Comparison of ENCODE assay signal across 8 cellular contexts in the genomic region with DNA sequence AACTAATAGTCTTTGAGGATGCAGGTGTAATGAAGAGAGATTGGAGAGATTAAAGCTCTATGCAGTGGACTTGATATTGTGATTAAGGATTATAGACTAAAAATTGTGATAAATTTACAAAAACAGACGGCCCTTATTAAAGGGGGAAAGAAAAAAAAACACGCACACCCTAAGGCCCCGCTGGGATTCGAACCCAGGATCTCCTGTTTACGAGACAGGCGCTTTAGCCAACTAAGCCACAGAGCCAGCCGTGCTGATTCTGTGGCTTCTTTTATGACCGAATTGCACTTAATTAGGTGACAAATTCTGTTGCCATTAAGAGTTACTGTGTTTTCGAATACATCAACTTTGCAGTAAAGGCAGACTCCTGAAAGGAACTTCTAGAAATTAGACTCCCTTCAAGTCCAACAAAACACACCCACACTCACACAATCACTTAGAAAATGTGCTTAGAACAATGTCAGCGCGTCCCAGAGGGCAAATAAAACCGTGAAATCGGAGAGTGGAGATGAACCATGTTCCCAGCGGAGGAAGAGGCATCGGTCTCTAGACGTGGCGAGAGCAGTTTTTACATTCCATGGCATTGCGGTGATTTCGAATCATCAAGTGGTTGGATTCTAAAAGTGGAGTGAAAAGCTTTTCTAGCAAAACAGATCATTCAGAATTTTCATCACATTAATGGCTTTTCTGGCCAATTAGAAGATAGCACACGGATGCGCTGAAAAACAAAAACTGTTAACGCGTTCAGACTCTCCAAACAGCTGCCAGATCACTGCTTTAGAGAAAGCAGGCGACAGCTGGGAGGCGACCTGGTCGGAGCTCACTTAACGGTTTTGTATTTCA.
DNase-seq lines count a peak whose midpoint lies in the region; ATAC-seq, FAIRE-seq and TF ChIP-seq lines count a peak whose summit lies in the region.
"Had no signal": no experiment of that assay in that cellular context is flagged by ENCODE, and none has a peak within 500 bp of the region (broad histone marks: within the 10 kb centered on the region; RNA-seq: fewer than 3 reads in every experiment).

No MANE protein-coding gene starts in this region.

- WGBS in K562 (ENCODE audit: insufficient coverage, low coverage, missing lambda C conversion rate): 60% methylated on average over 27 of the region's 27 CpGs

- peak overlapping the region; percentile 50 for H2AFZ ChIP-seq in K562 (ENCODE audit: low read depth, low read length)
- H2AFZ ChIP-seq in keratinocyte (ENCODE audit: control insufficient read depth, low read length): peak overlapping the region; percentile 96

- no peaks in the 10 kb centered on the region for H3K36me3 ChIP-seq in GM06990 (ENCODE audit: control insufficient read depth, insufficient read depth, low read length)
- H3K36me3 ChIP-seq in SJCRH30: no peaks in the 10 kb centered on the region
- H3K36me3 ChIP-seq in K562 (ENCODE audit: control insufficient read depth, insufficient read depth, low read length): 0 out of 3 replicates have a peak, but pooled peaks cover 3% of the 10 kb centered on the region
- no peaks in the 10 kb centered on the region for H3K36me3 ChIP-seq in keratinocyte (ENCODE audit: control insufficient read depth in 2 of 2, extremely low read depth in 1 of 2, insufficient read depth in 2 of 2, low read length in 2 of 2)

- H3K9ac ChIP-seq in K562 (ENCODE audit: insufficient read depth in 1 of 2, low read depth in 2 of 2, low read length in 2 of 2) (peak overlapping the region; percentile 51 to 66; a peak in 3 of 4 replicates), keratinocyte (ENCODE audit: control insufficient read depth, extremely low read depth, insufficient read depth, low read length) (peak overlapping the region; percentile 50)

- TF ChIP-seq EP300 in K562 (IDR thresholded peaks at IDR 0.05; ENCODE audit: low read length): peak; percentile 46; the same call in 1 of the 2 replicates

- H3K27ac ChIP-seq in SJCRH30 (peak overlapping the region; percentile 98), K562 (ENCODE audit: extremely low read depth, low read depth, low read length) (peak overlapping the region; percentile 18; the same call in 1 of the 3 replicates), keratinocyte (ENCODE audit: control insufficient read depth, insufficient read depth, low read length) (no peak overlapping the region)

- intact Hi-C loops in K562 (cut with micrococcal nuclease): no loop called here

- no peaks in the 10 kb centered on the region for H4K20me1 ChIP-seq in K562 (replicated peaks; ENCODE audit: control insufficient read depth, insufficient read depth, low read length)
- no peaks in the 10 kb centered on the region for H4K20me1 ChIP-seq in keratinocyte (ENCODE audit: control insufficient read depth, extremely low read depth, insufficient read depth, low read length)

- peak; percentile 42 for DNase-seq in GM06990 (ENCODE audit: extremely low read depth, insufficient read length)
- peak; percentile 86 for DNase-seq in LHCN-M2 (ENCODE audit: low read depth)
- DNase-seq in SJCRH30: peak; percentile 90 to 92
- peak; percentile 36 to 85 (median 38) for DNase-seq in K562 (ENCODE audit: extremely low read depth in 1 of 4, low spot score in 3 of 4)
- peak; percentile 52 for DNase-seq in keratinocyte (ENCODE audit: low read depth, low spot score)
- DNase-seq in stimulated activated CD4-positive, alpha-beta T cell treated with anti-CD3 and anti-CD28 coated beads, Interleukin-2, amount 100 ng/mL, for 48 hours: peak; percentile 75 to 84

- POLR2A ChIA-PET in K562 (lab: Yijun Ruan, JAX): interaction anchor here (0.5 to 1.3 kb wide), 3 partner anchors 10 to 163 kb away, joined by 3 read pairs; no protein-coding TSS in a partner anchor

- dilution Hi-C loops in keratinocyte (cut with MboI; ENCODE audit: extremely low pct_ligation_motif_present, low sequenced_read_pairs): no loop called here

- TF ChIP-seq RAD21 in K562 (CRISPR knock-in tag; conservative IDR thresholded peaks at IDR 0.05 in 1 of 2, IDR thresholded peaks at IDR 0.05 in 1 of 2): no peak

- H3K4me1 ChIP-seq in SJCRH30 (no peaks in the 10 kb centered on the region), K562 (replicated peaks in 1 of 2; ENCODE audit: control insufficient read depth in 2 of 2, insufficient read depth in 2 of 2, low read length in 2 of 2) (no peaks in the 10 kb centered on the region), keratinocyte (ENCODE audit: control insufficient read depth, extremely low read depth, insufficient read depth, low read length) (peaks cover 8% of the 10 kb centered on the region)

- no peaks in the 10 kb centered on the region for H3K9me1 ChIP-seq in K562 (ENCODE audit: control insufficient read depth, insufficient read depth, low read length)
- H3K9me1 ChIP-seq in keratinocyte (ENCODE audit: control insufficient read depth, extremely low read depth, insufficient read depth, low read length): no peaks in the 10 kb centered on the region

- no peaks in the 10 kb centered on the region for H3K9me3 ChIP-seq in SJCRH30 (replicated peaks)
- no peaks in the 10 kb centered on the region for H3K9me3 ChIP-seq in K562 (replicated peaks; ENCODE audit: control insufficient read depth, insufficient read depth, low read depth, low read length)
- no peaks in the 10 kb centered on the region for H3K9me3 ChIP-seq in keratinocyte (ENCODE audit: control insufficient read depth, low read depth, low read length)

- H3K79me2 ChIP-seq in K562 (ENCODE audit: control insufficient read depth, insufficient read depth, low read length): no peaks in the 10 kb centered on the region
- H3K79me2 ChIP-seq in keratinocyte (ENCODE audit: control insufficient read depth, insufficient read depth, low read length): no peaks in the 10 kb centered on the region

- BruUV-seq in K562 (replicated peaks; lab: Mats Ljungman, UMichigan): no TSS peak

- in situ Hi-C loops in K562 (cut with MboI): no loop called here

- peak overlapping the region; percentile 58 for H3K4me3 ChIP-seq in GM06990 (replicated peaks; ENCODE audit: low read depth, low read length)
- peak overlapping the region; percentile 74 for H3K4me3 ChIP-seq in SJCRH30
- peak overlapping the region; percentile 24 for H3K4me3 ChIP-seq in K562
- H3K4me3 ChIP-seq in keratinocyte (ENCODE audit: control insufficient read depth in 2 of 3, extremely low read depth in 1 of 3, insufficient read depth in 2 of 3, low read depth in 1 of 3, low read length in 3 of 3): peak overlapping the region; percentile 51 to 95 (median 84)
- H3K4me3 ChIP-seq: lung had no signal

- FAIRE-seq in K562 (lab: Jason Lieb, UNC): no peak
- peak; percentile 56 for FAIRE-seq in keratinocyte (lab: Jason Lieb, UNC)

- H3K27me3 ChIP-seq in GM06990 (replicated peaks; ENCODE audit: control insufficient read depth, insufficient read depth, low read length) (no peaks in the 10 kb centered on the region), SJCRH30 (no peaks in the 10 kb centered on the region), K562 (ENCODE audit: control insufficient read depth in 2 of 2, insufficient read depth in 2 of 2, low read length in 2 of 2) (no peaks in the 10 kb centered on the region), keratinocyte (ENCODE audit: control insufficient read depth, extremely low read depth, insufficient read depth, low read length) (no peaks in the 10 kb centered on the region)

- ATAC-seq in K562: peak; percentile 60
- no peak for ATAC-seq in HG03108 (IDR thresholded peaks at IDR 0.05; ENCODE audit: unreplicated experiment)

- no peak for TF ChIP-seq CTCF in GM06990 (IDR thresholded peaks at IDR 0.05; ENCODE audit: insufficient read depth, low read length, poor library complexity, severe bottlenecking)
- no peak for TF ChIP-seq CTCF in K562 (IDR thresholded peaks at IDR 0.05 in 2 of 3, conservative IDR thresholded peaks at IDR 0.05 in 1 of 3; ENCODE audit: insufficient read depth in 2 of 3, low read depth in 1 of 3, low read length in 3 of 3)
- TF ChIP-seq CTCF in keratinocyte (optimal IDR thresholded peaks at IDR 0.05 in 1 of 3, IDR thresholded peaks at IDR 0.05 in 1 of 3, conservative IDR thresholded peaks at IDR 0.05 in 1 of 3; ENCODE audit: extremely low read depth in 1 of 3, insufficient read depth in 2 of 3, low read length in 3 of 3): no peak

- peak overlapping the region; percentile 73 for H3K4me2 ChIP-seq in K562 (ENCODE audit: insufficient read depth, low read length)
- H3K4me2 ChIP-seq in keratinocyte (ENCODE audit: control insufficient read depth, extremely low read depth, insufficient read depth, low read depth, low read length): peak overlapping the region; percentile 91

- CTCF ChIA-PET in K562 (lab: Yijun Ruan, JAX; ENCODE audit: low intra/inter-chr PET ratio): no interaction called here

- TF ChIP-seq POLR2A in K562 (conservative IDR thresholded peaks at IDR 0.05): peak; percentile 66

TF ChIP-seq in K562, 482 proteins besides CTCF, POLR2A, EP300 and RAD21 (continues in another document):
- TF ChIP-seq TEAD4 (IDR thresholded peaks at IDR 0.05; ENCODE audit: low read length) (peak; percentile 80), TEAD4 (CRISPR knock-in tag; IDR thresholded peaks at IDR 0.05; ENCODE audit: borderline replicate concordance) (no peak), FOXA3 (CRISPR knock-in tag; conservative IDR thresholded peaks at IDR 0.05 in 1 of 2, IDR thresholded peaks at IDR 0.05 in 1 of 2) (no peak), MAX (CRISPR knock-in tag; IDR thresholded peaks at IDR 0.05) (no peak)
- TF ChIP-seq, protein P1, sequence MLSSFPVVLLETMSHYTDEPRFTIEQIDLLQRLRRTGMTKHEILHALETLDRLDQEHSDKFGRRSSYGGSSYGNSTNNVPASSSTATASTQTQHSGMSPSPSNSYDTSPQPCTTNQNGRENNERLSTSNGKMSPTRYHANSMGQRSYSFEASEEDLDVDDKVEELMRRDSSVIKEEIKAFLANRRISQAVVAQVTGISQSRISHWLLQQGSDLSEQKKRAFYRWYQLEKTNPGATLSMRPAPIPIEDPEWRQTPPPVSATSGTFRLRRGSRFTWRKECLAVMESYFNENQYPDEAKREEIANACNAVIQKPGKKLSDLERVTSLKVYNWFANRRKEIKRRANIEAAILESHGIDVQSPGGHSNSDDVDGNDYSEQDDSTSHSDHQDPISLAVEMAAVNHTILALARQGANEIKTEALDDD (IDR thresholded peaks at IDR 0.05): no peak

Comparison
In these comparisons a context has a peak if more than half of its experiments do, and no peak if none do; other contexts are left out.
1. DNase-seq: peak in every context shown above with its lines; median percentile 91 in SJCRH30; 86 in LHCN-M2; 80 in stimulated activated CD4-positive, alpha-beta T cell treated with anti-CD3 and anti-CD28 coated beads, Interleukin-2, amount 100 ng/mL, for 48 hours; 52 in keratinocyte; 42 in GM06990; 38 in K562.
2. H3K4me3 ChIP-seq: peak in every context shown above with its lines; median percentile 84 in keratinocyte; 74 in SJCRH30; 58 in GM06990; 24 in K562.